ENCODE assay signal across 15 cellular contexts in genomic region chr7:106048621-106049020, GRCh38.
DNase-seq lines count a peak whose midpoint lies in the region; ATAC-seq, FAIRE-seq and TF ChIP-seq lines count a peak whose summit lies in the region.
"Had no signal": no experiment of that assay in that cellular context is flagged by ENCODE, and none has a peak within 500 bp of the region (broad histone marks: within the 10 kb centered on the region; RNA-seq: fewer than 3 reads in every experiment).

No MANE protein-coding gene starts in this region.

- H3K36me3 ChIP-seq in MM.1S (replicated peaks; ENCODE audit: insufficient read depth, low read length) (no peaks in the 10 kb centered on the region), kidney (ENCODE audit: control insufficient read depth in 1 of 2, insufficient read depth in 2 of 2, low read length in 2 of 2) (no peaks in the 10 kb centered on the region), neural progenitor cell (no peaks in the 10 kb centered on the region)
- H3K36me3 ChIP-seq: HAP-1 had no signal

- no peaks in the 10 kb centered on the region for H3K9me2 ChIP-seq in MM.1S (replicated peaks; ENCODE audit: insufficient read depth, low read length)

- H4K20me1 ChIP-seq in MM.1S (ENCODE audit: insufficient read depth, low read length) (no peaks in the 10 kb centered on the region), neural progenitor cell (ENCODE audit: low read depth) (no peaks in the 10 kb centered on the region)

- H3K27me3 ChIP-seq in MM.1S (replicated peaks; ENCODE audit: insufficient read depth, low read length) (no peaks in the 10 kb centered on the region), neural progenitor cell (no peaks in the 10 kb centered on the region)

- H3K9ac ChIP-seq in MM.1S (ENCODE audit: low read length): no peak overlapping the region
- peak overlapping the region in 1 of 2 donors; percentile 4 for H3K9ac ChIP-seq in kidney (ENCODE audit: low read length in 2 of 2)
- no peak overlapping the region for H3K9ac ChIP-seq in neural progenitor cell

- H3K27ac Mint-ChIP-seq in neural progenitor cell: no peak overlapping the region
- H3K27ac Mint-ChIP-seq: CD14-positive monocyte; CD8-positive, alpha-beta T cell had no signal

- CTCF ChIA-PET in RWPE1 (lab: Yijun Ruan, JAX): interaction anchor here (2.7 kb wide), 1 partner anchor 106 kb away, joined by 15 read pairs; no protein-coding TSS in a partner anchor

- H3K9me3 Mint-ChIP-seq in neural progenitor cell: no peaks in the 10 kb centered on the region
- H3K9me3 Mint-ChIP-seq: CD14-positive monocyte; CD8-positive, alpha-beta T cell had no signal

- H3K4me1 Mint-ChIP-seq in neural progenitor cell: peaks cover 4% of the 10 kb centered on the region

- TF ChIP-seq CTCF in MM.1S (IDR thresholded peaks at IDR 0.05; ENCODE audit: low read length): no peak
- TF ChIP-seq CTCF in RWPE1 (conservative IDR thresholded peaks at IDR 0.05; ENCODE audit: low read depth): no peak
- TF ChIP-seq CTCF in kidney (IDR thresholded peaks at IDR 0.05; ENCODE audit: borderline replicate concordance, extremely low read depth, insufficient read depth): no peak
- TF ChIP-seq CTCF in neural progenitor cell (IDR thresholded peaks at IDR 0.05): no peak

- H3K36me3 Mint-ChIP-seq in neural progenitor cell: no peaks in the 10 kb centered on the region
- H3K36me3 Mint-ChIP-seq: CD14-positive monocyte; CD8-positive, alpha-beta T cell had no signal

- no peak for ATAC-seq in GM18520 (IDR thresholded peaks at IDR 0.05; ENCODE audit: unreplicated experiment)
- ATAC-seq: A549; CD8-positive, alpha-beta T cell; GM12878 had no signal

- H3K27ac ChIP-seq in MM.1S (ENCODE audit: low read length): no peak overlapping the region
- H3K27ac ChIP-seq in RWPE1: peak overlapping the region; percentile 61
- peak overlapping the region; percentile 35 to 47 for H3K27ac ChIP-seq in kidney (ENCODE audit: low read depth in 2 of 2, low read length in 2 of 2)
- H3K27ac ChIP-seq in neural progenitor cell: no peak overlapping the region
- H3K27ac ChIP-seq: A549, HL-60 had no signal

- no peaks in the 10 kb centered on the region for H3K9me3 ChIP-seq in MM.1S (replicated peaks; ENCODE audit: insufficient read depth, low read length)
- no peaks in the 10 kb centered on the region for H3K9me3 ChIP-seq in kidney (ENCODE audit: control insufficient read depth in 1 of 2, low read length in 2 of 2)
- H3K9me3 ChIP-seq in neural progenitor cell (ENCODE audit: low read depth): no peaks in the 10 kb centered on the region
- H3K9me3 ChIP-seq: A549, HAP-1 had no signal

- H3K4me3 ChIP-seq in MM.1S (ENCODE audit: low read length): no peak overlapping the region
- H3K4me3 ChIP-seq in kidney (ENCODE audit: low read length in 2 of 2): no peak overlapping the region
- no peak overlapping the region for H3K4me3 ChIP-seq in neural progenitor cell
- H3K4me3 ChIP-seq: A549, GM12878, HAP-1 had no signal

- H3K4me3 Mint-ChIP-seq in neural progenitor cell: no peak overlapping the region
- H3K4me3 Mint-ChIP-seq: CD8-positive, alpha-beta T cell had no signal

- no peak overlapping the region for H2AFZ ChIP-seq in MM.1S (ENCODE audit: low read length)
- H2AFZ ChIP-seq in neural progenitor cell (replicated peaks): no peak overlapping the region

- no peak for FAIRE-seq in kidney (lab: Jason Lieb, UNC)
- FAIRE-seq: A549, D721Med, GM12878 had no signal

- H3K79me2 ChIP-seq in MM.1S (ENCODE audit: low read length) (no peaks in the 10 kb centered on the region), neural progenitor cell (ENCODE audit: low read depth) (no peaks in the 10 kb centered on the region)

- H3K27me3 Mint-ChIP-seq in neural progenitor cell (ENCODE audit: insufficient read depth, low read depth): peaks cover 2% of the 10 kb centered on the region

- POLR2A ChIA-PET in RWPE1 (lab: Yijun Ruan, JAX; ENCODE audit: low non-redundant PET): no interaction called here

- H3F3A ChIP-seq in MM.1S (ENCODE audit: insufficient read depth, low read length) (no peaks in the 10 kb centered on the region), neural progenitor cell (ENCODE audit: low read depth) (no peaks in the 10 kb centered on the region)

- intact Hi-C loops in kidney (cut with DNase I): no loop called here

- peak; percentile 4 for DNase-seq in MM.1S
- DNase-seq in RWPE1 (ENCODE audit: low spot score): no peak
- DNase-seq in kidney: no peak
- DNase-seq in T-helper 1 cell: no peak
- no peak for DNase-seq in neural progenitor cell (ENCODE audit: low spot score)
- DNase-seq: CD8-positive, alpha-beta T cell; COR-L47; GOT3 had no signal

- H3K4me1 ChIP-seq in MM.1S (ENCODE audit: low read length) (no peaks in the 10 kb centered on the region), kidney (ENCODE audit: control insufficient read depth in 1 of 2, insufficient read depth in 1 of 2, low read depth in 1 of 2, low read length in 2 of 2) (peaks cover 26 to 30% of the 10 kb centered on the region in 2 donors), neural progenitor cell (no peaks in the 10 kb centered on the region)
- H3K4me1 ChIP-seq: A549 had no signal

- H3K4me2 ChIP-seq in MM.1S (ENCODE audit: low read depth, low read length): no peak overlapping the region
- no peak overlapping the region for H3K4me2 ChIP-seq in neural progenitor cell
- H3K4me2 ChIP-seq: A549 had no signal

Comparison
In these comparisons a context has a peak if more than half of its experiments do, and no peak if none do; other contexts are left out.
1. H3K27ac ChIP-seq: peak in RWPE1 (single experiment) and kidney (2 of 2); none in MM.1S (single experiment) and neural progenitor cell (single experiment).